In the genomic region with DNA sequence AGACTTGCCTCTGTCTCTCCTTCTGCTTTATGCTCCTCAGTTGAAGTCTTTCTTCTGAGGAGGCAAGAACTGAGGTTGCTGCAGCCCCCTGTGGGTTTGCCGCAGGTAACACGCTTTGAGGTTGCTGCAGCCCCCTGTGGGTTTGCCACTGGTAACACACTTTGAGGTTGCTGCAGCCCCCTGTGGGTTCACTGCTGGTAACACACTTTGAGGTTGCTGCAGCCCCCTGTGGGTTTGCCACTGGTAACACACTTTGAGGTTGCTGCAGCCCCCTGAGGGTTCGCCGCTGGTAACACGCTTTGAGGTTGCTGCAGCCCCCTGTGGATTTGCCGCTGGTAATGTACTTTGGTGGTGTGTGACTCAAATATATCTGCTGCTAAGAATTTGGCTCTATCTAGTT, we compare ENCODE assay signal across 11 cellular contexts. TPM values are rescaled to one million over a fixed set of nuclear protein-coding genes. Genes with fewer than 3 reads are reported as not detected.
DNase-seq lines count a peak whose midpoint lies in the region; ATAC-seq and TF ChIP-seq lines count a peak whose summit lies in the region.
"Not testable (repeated sequence)": the region's sequence is repeated elsewhere in the genome, so short reads cannot be mapped to it uniquely, and the experiment has no call there.
"Had no signal": no experiment of that assay in that cellular context is flagged by ENCODE, and none has a peak within 500 bp of the region (broad histone marks: within the 10 kb centered on the region; RNA-seq: fewer than 3 reads in every experiment).

No MANE protein-coding gene starts in this region.

- POLR2A ChIA-PET in A673 (lab: Charles Lee; ENCODE audit: low non-redundant PET): not testable (repeated sequence)

- not testable (repeated sequence) for H3K4me1 ChIP-seq in A673 (ENCODE audit: insufficient read depth, low read length, poor library complexity, severe bottlenecking); Loucy (ENCODE audit: insufficient read depth, low read length, poor library complexity, severe bottlenecking)

- not testable (repeated sequence) for H3K4me2 ChIP-seq in Loucy (ENCODE audit: low read depth, low read length, poor library complexity, severe bottlenecking)

- peak; percentile 55 for TF ChIP-seq CTCF in A673 (conservative IDR thresholded peaks at IDR 0.05; ENCODE audit: low read depth, low read length)
- peak; percentile 75 for TF ChIP-seq CTCF in Loucy (conservative IDR thresholded peaks at IDR 0.05; ENCODE audit: low read length)
- peak; percentile 28 for TF ChIP-seq CTCF in cardiac fibroblast (IDR thresholded peaks at IDR 0.05; ENCODE audit: low read depth, low read length)
- TF ChIP-seq CTCF in retinal pigment epithelial cell (conservative IDR thresholded peaks at IDR 0.05; ENCODE audit: low read depth, low read length): peak; percentile 43

- not testable (repeated sequence) for H3K9me2 ChIP-seq in Loucy (replicated peaks; ENCODE audit: low read depth, low read length)

- H3K27ac ChIP-seq in A673 (ENCODE audit: low read depth, low read length, poor library complexity, severe bottlenecking): not testable (repeated sequence)

- DNase-seq in A673 (ENCODE audit: low spot score) (peak; percentile 50), ELF-1 (ENCODE audit: low read depth, low spot score) (peak; percentile 75), SK-N-DZ (ENCODE audit: low spot score) (peak; percentile 20), Right ventricle myocardium inferior (ENCODE audit: missing footprints) (peak; percentile 13), lung microvascular endothelial cell (ENCODE audit: low read depth in 2 of 2) (peak; percentile 9 to 57)
- DNase-seq in cardiac fibroblast (ENCODE audit: low read depth in 2 of 2); retinal pigment epithelial cell (ENCODE audit: low read depth): not testable (repeated sequence)

- not testable (repeated sequence) for H3K4me3 ChIP-seq in A673 (ENCODE audit: low read depth, low read length, poor library complexity, severe bottlenecking); Loucy (ENCODE audit: low read length, poor library complexity, severe bottlenecking); cardiac fibroblast (replicated peaks in 1 of 2; ENCODE audit: low read depth in 2 of 2, low read length in 2 of 2); retinal pigment epithelial cell (ENCODE audit: low read length)

- not testable (repeated sequence) for BruUV-seq in A673 (replicated peaks; lab: Mats Ljungman, UMichigan)

- H3K9ac ChIP-seq in Loucy (ENCODE audit: low read depth, low read length, poor library complexity, severe bottlenecking): not testable (repeated sequence)

- not testable (repeated sequence) for H4K20me1 ChIP-seq in Loucy (ENCODE audit: insufficient read depth, low read length, poor library complexity, severe bottlenecking)

- not testable (repeated sequence) for H2AFZ ChIP-seq in Loucy (ENCODE audit: low read length)

- intact Hi-C loops in A673 (cut with micrococcal nuclease; ENCODE audit: unreplicated experiment) (loop anchor here (10.0 kb wide), 1 partner anchor 239 kb away; no protein-coding TSS in a partner anchor), Right ventricle myocardium inferior (cut with DNase I) (loop anchor here (10.0 kb wide), 1 partner anchor 239 kb away; no protein-coding TSS in a partner anchor)

- CTCF ChIA-PET in A673 (lab: Charles Lee): not testable (repeated sequence)

- ATAC-seq in Right ventricle myocardium inferior: not testable (repeated sequence)

- peaks cover 77% of the 10 kb centered on the region for H3K27me3 ChIP-seq in A673 (replicated peaks; ENCODE audit: insufficient read depth, low read depth, low read length, poor library complexity)
- not testable (repeated sequence) for H3K27me3 ChIP-seq in Loucy (ENCODE audit: insufficient read depth, low read length, poor library complexity, severe bottlenecking)

- not testable (repeated sequence) for H3F3A ChIP-seq in Loucy (ENCODE audit: low read depth)

- H3K79me2 ChIP-seq in Loucy (ENCODE audit: insufficient read depth, low read length): not testable (repeated sequence)

- not testable (repeated sequence) for H3K36me3 ChIP-seq in A673 (ENCODE audit: insufficient read depth, low read length, poor library complexity, severe bottlenecking); Loucy (ENCODE audit: insufficient read depth, low read length)

- H3K9me3 ChIP-seq in A673 (ENCODE audit: low read depth, low read length, poor library complexity, severe bottlenecking); Loucy (ENCODE audit: insufficient read depth, low read depth, low read length): not testable (repeated sequence)

RNA-seq across cellular contexts. Expression of gene CFAP46, which starts 48.6 kb away (rescaled TPM):
- total RNA-seq in A673 (2021) (1.3 and 1.9 TPM in 2 replicates), Right ventricle myocardium inferior (0.57 TPM), lung microvascular endothelial cell (0.20 and 0.44 TPM in 2 replicates)
- polyA plus RNA-seq in SK-N-DZ (2014; cell fraction: cytosol; rRNA removed): 0.02 and 0.08 TPM in 2 replicates
- not detected in 2 replicates for polyA plus RNA-seq in SK-N-DZ (2014; cell fraction: nucleus; rRNA removed)
- total RNA-seq: CD4-positive, CD25-positive, alpha-beta regulatory T cell; T-cell; transverse colon had no signal
- polyA plus RNA-seq: CD4-positive, CD25-positive, alpha-beta regulatory T cell had no signal
